13 cellular contexts compared by ENCODE assay signal in genomic region chr2:45892757-45893156, GRCh38.
DNase-seq lines count a peak whose midpoint lies in the region; ATAC-seq and TF ChIP-seq lines count a peak whose summit lies in the region.
"Had no signal": no experiment of that assay in that cellular context is flagged by ENCODE, and none has a peak within 500 bp of the region (broad histone marks: within the 10 kb centered on the region; RNA-seq: fewer than 3 reads in every experiment).

No MANE protein-coding gene starts in this region.

- ATAC-seq in T-cell (replicated peaks in 1 of 4): no peak
- ATAC-seq: A549; activated T-cell treated with anti-CD3 and anti-CD28 coated beads, Interleukin-2, amount 50 U/mL, for 72 hours had no signal

- H3K9me3 Mint-ChIP-seq in T-cell: no peaks in the 10 kb centered on the region
- H3K9me3 Mint-ChIP-seq: activated T-cell treated with anti-CD3 and anti-CD28 coated beads, Interleukin-2, amount 50 U/mL, for 72 hours had no signal

- H3K36me3 Mint-ChIP-seq in T-cell: no peaks in the 10 kb centered on the region

- H3K9me3 ChIP-seq in endocrine pancreas (ENCODE audit: control insufficient read depth, low read length) (no peaks in the 10 kb centered on the region), parathyroid adenoma (ENCODE audit: control insufficient read depth, low read length) (no peaks in the 10 kb centered on the region)
- H3K9me3 ChIP-seq: A549, ovary had no signal

- no peak overlapping the region for H3K9ac ChIP-seq in endocrine pancreas (ENCODE audit: control insufficient read depth, insufficient read depth, low read length)
- no peak overlapping the region for H3K9ac ChIP-seq in parathyroid adenoma

- no peak overlapping the region for H3K4me2 ChIP-seq in parathyroid adenoma (ENCODE audit: low read length)
- H3K4me2 ChIP-seq: A549 had no signal

- no peak for TF ChIP-seq CTCF in parathyroid adenoma (IDR thresholded peaks at IDR 0.05)

- H3K4me1 ChIP-seq in endocrine pancreas (ENCODE audit: control insufficient read depth, insufficient read depth, low read length) (peaks cover 6% of the 10 kb centered on the region), parathyroid adenoma (peaks cover 62% of the 10 kb centered on the region)
- H3K4me1 ChIP-seq: A549 had no signal

- CTCF ChIA-PET in T-cell (lab: Charles Lee): interaction anchor here in 1 of 2 donors (1.4 kb wide), 1 partner anchor 114 kb away, joined by 4 read pairs; no protein-coding TSS in a partner anchor

- peaks cover 43% of the 10 kb centered on the region for H3K79me2 ChIP-seq in parathyroid adenoma

- H2AFZ ChIP-seq in parathyroid adenoma: no peak overlapping the region

- no peaks in the 10 kb centered on the region for H3K27me3 Mint-ChIP-seq in T-cell

- H3K27ac Mint-ChIP-seq in T-cell: no peak overlapping the region
- H3K27ac Mint-ChIP-seq: activated T-cell treated with anti-CD3 and anti-CD28 coated beads, Interleukin-2, amount 50 U/mL, for 72 hours had no signal

- H3K4me1 Mint-ChIP-seq in T-cell: peaks cover 41 to 54% (median 49%) of the 10 kb centered on the region in 3 donors

- peak overlapping the region; percentile 45 for H3K4me3 ChIP-seq in endocrine pancreas (ENCODE audit: control insufficient read depth, insufficient read depth, low read length)
- H3K4me3 ChIP-seq in parathyroid adenoma (ENCODE audit: low read depth, low read length): no peak overlapping the region
- H3K4me3 ChIP-seq: A549, ovary had no signal

- peak overlapping the region; percentile 84 for H3K27ac ChIP-seq in parathyroid adenoma
- H3K27ac ChIP-seq: A549, ovary had no signal

- H3K27me3 ChIP-seq in endocrine pancreas (ENCODE audit: control insufficient read depth, insufficient read depth, low read length): no peaks in the 10 kb centered on the region
- no peaks in the 10 kb centered on the region for H3K27me3 ChIP-seq in parathyroid adenoma (ENCODE audit: control insufficient read depth, insufficient read depth, low read length)
- H3K27me3 ChIP-seq: ovary had no signal

- H3K4me3 Mint-ChIP-seq in T-cell: peak overlapping the region in 1 of 3 donors; percentile 51
- H3K4me3 Mint-ChIP-seq: activated T-cell treated with anti-CD3 and anti-CD28 coated beads, Interleukin-2, amount 50 U/mL, for 72 hours had no signal

- peak; percentile 67 for DNase-seq in NCI-H1092 treated with DMSO at 0.1 percent for 48 hours (lab: John Stamatoyannopoulos, UW)
- DNase-seq in NCI-H1092 (lab: John Stamatoyannopoulos, UW): no peak
- DNase-seq in NCI-H1694 (lab: John Stamatoyannopoulos, UW): peak; percentile 51
- DNase-seq in T-cell: no peak
- DNase-seq in activated CD4-positive, CD25-positive, alpha-beta regulatory T cell treated with anti-CD3 and anti-CD28 coated beads, Interleukin-2, amount 50 U/mL, for 72 hours: no peak
- no peak for DNase-seq in NCI-H2107 (lab: John Stamatoyannopoulos, UW)
- DNase-seq: activated T-cell treated with anti-CD3 and anti-CD28 coated beads, Interleukin-2, amount 50 U/mL, for 72 hours; ovary; SHP77 treated with DMSO at 0.1 percent for 48 hours; stimulated activated CD4-positive, alpha-beta T cell treated with anti-CD3 and anti-CD28 coated beads, Interleukin-4, amount 100 ng/mL, for 4 hours had no signal

- H3K36me3 ChIP-seq in endocrine pancreas (ENCODE audit: control insufficient read depth, insufficient read depth, low read length): no peaks in the 10 kb centered on the region
- H3K36me3 ChIP-seq in parathyroid adenoma (ENCODE audit: control insufficient read depth, insufficient read depth, low read length): no peaks in the 10 kb centered on the region
- H3K36me3 ChIP-seq: ovary had no signal

- POLR2A ChIA-PET in T-cell (lab: Charles Lee): no interaction called here

Comparison
In these comparisons a context has a peak if more than half of its experiments do, and no peak if none do; other contexts are left out.
1. DNase-seq: peak in NCI-H1092 treated with DMSO at 0.1 percent for 48 hours (single experiment) and NCI-H1694 (single experiment); none in NCI-H1092 (single experiment), T-cell (0 of 34), activated CD4-positive, CD25-positive, alpha-beta regulatory T cell treated with anti-CD3 and anti-CD28 coated beads, Interleukin-2, amount 50 U/mL, for 72 hours (single experiment) and NCI-H2107 (single experiment).